In the genomic region with DNA sequence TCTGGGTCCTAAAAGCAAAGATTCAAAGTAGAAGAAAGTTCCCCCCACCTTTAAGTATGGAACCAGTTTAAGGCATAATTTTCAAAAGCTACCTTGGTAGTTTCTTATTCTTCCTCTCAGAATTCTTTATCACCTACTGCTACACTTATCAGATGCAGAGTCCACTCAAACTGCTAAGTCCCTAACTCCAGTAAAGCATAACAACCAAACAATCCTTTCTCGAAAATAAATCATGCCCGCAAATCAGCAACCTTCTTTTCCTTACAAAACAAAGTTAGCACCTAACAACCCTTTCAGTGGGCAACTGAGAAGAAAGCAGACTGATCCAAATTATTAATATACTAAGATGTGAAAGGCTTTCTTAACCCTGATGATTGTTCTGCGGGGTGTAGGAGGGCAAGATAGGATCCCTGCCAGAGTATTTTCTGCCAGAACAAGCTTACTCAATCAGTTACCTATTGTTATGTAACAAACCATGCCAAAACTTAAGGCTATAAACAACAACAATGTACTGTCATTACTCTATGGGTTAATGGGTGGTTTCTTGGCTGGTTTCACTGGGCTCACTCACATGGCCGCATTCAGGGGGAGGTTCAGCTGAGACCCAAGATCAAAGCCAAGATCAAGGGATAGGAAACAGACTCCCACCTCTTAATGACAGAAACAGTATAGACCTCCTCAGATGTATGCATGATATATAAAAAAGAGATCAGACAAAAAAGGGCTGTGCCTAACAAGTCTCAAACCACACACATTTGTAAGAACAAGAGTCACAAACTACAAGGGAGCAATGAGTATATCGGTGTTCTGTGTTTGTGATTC, we compare ENCODE assay signal across 10 cellular contexts. TPM values are rescaled to one million over a fixed set of nuclear protein-coding genes. Genes with fewer than 3 reads are reported as not detected.
DNase-seq lines count a peak whose midpoint lies in the region; ATAC-seq and TF ChIP-seq lines count a peak whose summit lies in the region.
"Had no signal": no experiment of that assay in that cellular context is flagged by ENCODE, and none has a peak within 500 bp of the region (broad histone marks: within the 10 kb centered on the region; RNA-seq: fewer than 3 reads in every experiment).

No MANE protein-coding gene starts in this region.

- TF ChIP-seq CTCF in RWPE2 (IDR thresholded peaks at IDR 0.05; ENCODE audit: poor library complexity, severe bottlenecking) (no peak), left ventricle myocardium inferior (IDR thresholded peaks at IDR 0.05; ENCODE audit: borderline replicate concordance) (no peak), suprapubic skin (IDR thresholded peaks at IDR 0.05) (no peak)

- H3K27me3 Mint-ChIP-seq in activated T-cell treated with anti-CD3 and anti-CD28 coated beads, Interleukin-2, amount 50 U/mL, for 4 hours (ENCODE audit: low read depth) = no peaks in the 10 kb centered on the region

- peaks cover 6% of the 10 kb centered on the region; the same call in 1 of the 2 replicates for H3K36me3 ChIP-seq in RWPE2 (ENCODE audit: low read depth)
- H3K36me3 ChIP-seq in left ventricle myocardium inferior = no peaks in the 10 kb centered on the region
- no peaks in the 10 kb centered on the region for H3K36me3 ChIP-seq in suprapubic skin

- ATAC-seq in activated T-cell treated with anti-CD3 and anti-CD28 coated beads, Interleukin-2, amount 50 U/mL, for 4 hours = peak; percentile 83 to 85
- ATAC-seq in RWPE2 (ENCODE audit: low read depth) (no peak), GM19324 (IDR thresholded peaks at IDR 0.05; ENCODE audit: low FRiP score, unreplicated experiment) (no peak), HG02970 (IDR thresholded peaks at IDR 0.05; ENCODE audit: low FRiP score, unreplicated experiment) (no peak), HG02884 (IDR thresholded peaks at IDR 0.05; ENCODE audit: unreplicated experiment) (no peak)

- no peak for TF ChIP-seq EP300 in suprapubic skin (IDR thresholded peaks at IDR 0.05)

- no peaks in the 10 kb centered on the region for H3K27me3 ChIP-seq in RWPE2 (ENCODE audit: insufficient read depth, poor library complexity, severe bottlenecking)
- H3K27me3 ChIP-seq in left ventricle myocardium inferior (ENCODE audit: low read depth) = no peaks in the 10 kb centered on the region
- no peaks in the 10 kb centered on the region for H3K27me3 ChIP-seq in suprapubic skin

- H3K4me3 ChIP-seq in RWPE2 (ENCODE audit: severe bottlenecking) = no peak overlapping the region
- no peak overlapping the region for H3K4me3 ChIP-seq in left ventricle myocardium inferior
- no peak overlapping the region for H3K4me3 ChIP-seq in suprapubic skin

- H3K9me3 ChIP-seq in RWPE2 (ENCODE audit: severe bottlenecking) = no peaks in the 10 kb centered on the region
- H3K9me3 ChIP-seq in left ventricle myocardium inferior (replicated peaks) = no peaks in the 10 kb centered on the region
- H3K9me3 ChIP-seq in suprapubic skin = no peaks in the 10 kb centered on the region

- H3K4me1 Mint-ChIP-seq in activated T-cell treated with anti-CD3 and anti-CD28 coated beads, Interleukin-2, amount 50 U/mL, for 4 hours (ENCODE audit: low read depth) = peaks cover 56% of the 10 kb centered on the region

- no peak for TF ChIP-seq POLR2A in suprapubic skin (IDR thresholded peaks at IDR 0.05)

- no peaks in the 10 kb centered on the region for H3K9me3 Mint-ChIP-seq in activated T-cell treated with anti-CD3 and anti-CD28 coated beads, Interleukin-2, amount 50 U/mL, for 4 hours

- intact Hi-C loops in left ventricle myocardium inferior (cut with micrococcal nuclease) = no loop called here

- whole genome bisulfite sequencing in suprapubic skin = 42% methylated on average over 5 of the region's 5 CpGs

- no peak for DNase-seq in activated T-cell treated with anti-CD3 and anti-CD28 coated beads, Interleukin-2, amount 50 U/mL, for 4 hours
- no peak for DNase-seq in activated T-cell treated with anti-CD3 and anti-CD28 coated beads, Interleukin-2, amount 50 U/mL, for 48 hours
- DNase-seq in RWPE2 (ENCODE audit: low spot score) (no peak), left ventricle myocardium inferior (no peak), suprapubic skin (ENCODE audit: low spot score in 2 of 2) (no peak)
- DNase-seq: T1000 had no signal

- H3K4me1 ChIP-seq in RWPE2 (ENCODE audit: insufficient read depth, poor library complexity, severe bottlenecking) = peaks cover 14% of the 10 kb centered on the region
- H3K4me1 ChIP-seq in left ventricle myocardium inferior = peaks cover 37% of the 10 kb centered on the region
- H3K4me1 ChIP-seq in suprapubic skin = peaks cover 49% of the 10 kb centered on the region

- peaks cover 8% of the 10 kb centered on the region for H3K36me3 Mint-ChIP-seq in activated T-cell treated with anti-CD3 and anti-CD28 coated beads, Interleukin-2, amount 50 U/mL, for 4 hours (ENCODE audit: insufficient read depth)

- H3K4me3 Mint-ChIP-seq in activated T-cell treated with anti-CD3 and anti-CD28 coated beads, Interleukin-2, amount 50 U/mL, for 4 hours = no peak overlapping the region

- H3K27ac ChIP-seq in RWPE2 (ENCODE audit: poor library complexity, severe bottlenecking) (peak overlapping the region; percentile 30), left ventricle myocardium inferior (replicated peaks) (peak overlapping the region; percentile 57), suprapubic skin (peak overlapping the region; percentile 53)
- H3K27ac ChIP-seq: HL-60 had no signal

RNA-seq across cellular contexts. Expression of a gene that starts 42.0 kb away (rescaled TPM):
- 10 to 100 TPM; 40.0 to 44.3 (median 40.9) TPM for total RNA-seq in activated T-cell treated with anti-CD3 and anti-CD28 coated beads, Interleukin-2, amount 50 U/mL, for 4 hours
- total RNA-seq in left ventricle myocardium inferior (16.4 TPM), suprapubic skin (100 to 1,000 TPM in 2 of 4 donors, 10 to 100 TPM in 2; 78.5 to 101 (median 92.1) TPM)

Comparison
In these comparisons a context has a peak if more than half of its experiments do, and no peak if none do; other contexts are left out.
1. ATAC-seq: peak in activated T-cell treated with anti-CD3 and anti-CD28 coated beads, Interleukin-2, amount 50 U/mL, for 4 hours (2 of 2); none in RWPE2 (single experiment), GM19324 (single experiment), HG02970 (single experiment) and HG02884 (single experiment).
2. Peak in every context shown above with its lines, with median percentiles within 50 percentile points of each other: H3K27ac ChIP-seq.